Comparison of ENCODE assay signal across 8 cellular contexts in the genomic region with DNA sequence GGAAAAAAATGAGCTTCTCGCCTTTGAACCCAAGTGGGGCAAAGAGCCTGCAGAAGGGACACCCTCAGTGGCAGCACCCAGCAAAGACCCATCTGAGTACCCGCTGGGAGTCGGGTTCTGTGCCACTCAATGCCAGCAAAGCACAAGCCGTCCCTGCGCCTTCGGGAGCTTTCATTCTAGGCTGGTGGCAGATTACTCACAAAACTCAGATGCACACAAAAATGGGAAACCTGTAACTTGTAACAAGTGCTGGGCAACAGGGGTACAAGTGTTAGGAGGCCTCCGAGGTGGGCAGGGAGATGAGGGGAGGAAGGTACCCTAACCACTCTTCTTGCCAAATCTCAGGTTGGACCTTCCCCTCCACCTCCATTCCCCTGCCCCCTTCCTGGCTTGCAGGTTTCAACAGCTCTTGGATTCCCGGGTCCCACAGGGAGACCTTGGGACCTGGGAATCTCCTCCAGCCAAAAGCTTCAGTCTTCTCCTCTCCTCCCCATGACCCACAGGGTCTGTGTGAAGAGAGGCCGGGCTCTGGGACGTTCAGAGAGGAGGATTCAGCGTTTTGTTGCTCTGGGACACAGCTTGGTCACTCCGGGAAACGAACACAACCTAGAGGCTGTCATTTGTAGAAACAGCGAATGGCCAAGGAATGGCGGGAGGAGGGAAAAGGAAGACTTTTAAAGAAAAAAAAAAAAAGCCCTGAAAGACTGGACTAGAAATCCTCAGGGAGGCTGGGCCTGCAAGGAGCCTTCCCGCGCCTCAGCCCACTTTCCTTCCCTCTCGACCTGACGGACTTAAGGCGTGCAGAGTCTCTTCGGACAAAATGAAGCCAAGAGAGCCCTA. TPM values are rescaled to one million over a fixed set of nuclear protein-coding genes. Genes with fewer than 3 reads are reported as not detected.
DNase-seq lines count a peak whose midpoint lies in the region; TF ChIP-seq lines count a peak whose summit lies in the region.

No MANE protein-coding gene starts in this region.

- TF ChIP-seq CTCF in AG04449 (IDR thresholded peaks at IDR 0.05; ENCODE audit: insufficient read depth, low read length, missing control alignments) (no peak), HFF-Myc (IDR thresholded peaks at IDR 0.05; ENCODE audit: low read depth, low read length, missing control alignments) (no peak), smooth muscle cell (IDR thresholded peaks at IDR 0.05; ENCODE audit: borderline replicate concordance, insufficient read depth, poor library complexity, severe bottlenecking) (no peak)

- peak overlapping the region; percentile 65 for H3K4me3 ChIP-seq in AG04449 (ENCODE audit: low read depth, low read length)
- H3K4me3 ChIP-seq in HFF-Myc (replicated peaks; ENCODE audit: low read depth, low read length): peak overlapping the region; percentile 72
- H3K4me3 ChIP-seq in iPS-15b (ENCODE audit: low read depth, low read length): peak overlapping the region; percentile 77
- H3K4me3 ChIP-seq in smooth muscle cell: peak overlapping the region; percentile 73

- no peaks in the 10 kb centered on the region for H3K4me1 ChIP-seq in iPS-15b (ENCODE audit: control insufficient read depth, insufficient read depth, low read length)
- peaks cover 27% of the 10 kb centered on the region for H3K4me1 ChIP-seq in smooth muscle cell (ENCODE audit: low read depth)

- 34% methylated on average over 21 of the region's 21 CpGs for WGBS in smooth muscle cell (ENCODE audit: low lambda C conversion rate)

- peaks cover 22% of the 10 kb centered on the region for H3F3A ChIP-seq in smooth muscle cell (ENCODE audit: low read depth)

- H4K20me1 ChIP-seq in smooth muscle cell (ENCODE audit: low read depth): peaks cover 2% of the 10 kb centered on the region

- H3K36me3 Mint-ChIP-seq in activated naive CD8-positive, alpha-beta T cell: no peaks in the 10 kb centered on the region

- H3K9me3 ChIP-seq in iPS-15b (ENCODE audit: control insufficient read depth, insufficient read depth, low read length) (no peaks in the 10 kb centered on the region), smooth muscle cell (replicated peaks; ENCODE audit: low read depth) (no peaks in the 10 kb centered on the region)

- H3K27me3 ChIP-seq in iPS-15b (ENCODE audit: control insufficient read depth, insufficient read depth, low read length) (no peaks in the 10 kb centered on the region), smooth muscle cell (ENCODE audit: low read depth) (peaks cover 13% of the 10 kb centered on the region)

- H3K4me1 Mint-ChIP-seq in activated naive CD8-positive, alpha-beta T cell (ENCODE audit: low read depth): peaks cover 17% of the 10 kb centered on the region

- H2AFZ ChIP-seq in smooth muscle cell (ENCODE audit: low read depth): peak overlapping the region; percentile 82

- CTCF ChIA-PET in AG04449 (lab: Yijun Ruan, JAX): interaction anchor here (0.8 to 1.6 kb wide), 5 partner anchors 9 to 25 kb away, joined by 3 to 7 read pairs (median 4); no protein-coding TSS in a partner anchor

- DNase-seq in AG04449 (ENCODE audit: low read depth, low spot score) (no peak), HFF-Myc (ENCODE audit: extremely low read depth, low read depth) (no peak), smooth muscle cell (lab: John Stamatoyannopoulos, UW; ENCODE audit: unreplicated experiment) (no peak), NCI-H774 (lab: John Stamatoyannopoulos, UW) (no peak), cerebellum (ENCODE audit: low spot score) (no peak)
- no peak for DNase-seq in activated CD4-positive, alpha-beta T cell treated with anti-CD3 and anti-CD28 coated beads, Interleukin-2, amount 50 U/mL, for 48 hours

- peak overlapping the region; percentile 29 for H3K9ac ChIP-seq in iPS-15b (ENCODE audit: low read depth, low read length)
- H3K9ac ChIP-seq in smooth muscle cell (ENCODE audit: low read depth): peak overlapping the region; percentile 23

- H3K9me3 Mint-ChIP-seq in activated naive CD8-positive, alpha-beta T cell (ENCODE audit: low read depth): no peaks in the 10 kb centered on the region

- H3K4me3 Mint-ChIP-seq in activated naive CD8-positive, alpha-beta T cell: peak overlapping the region; percentile 89

- no peak overlapping the region for H3K27ac Mint-ChIP-seq in activated naive CD8-positive, alpha-beta T cell

- POLR2A ChIA-PET in AG04449 (lab: Yijun Ruan, JAX): no interaction called here

- no peaks in the 10 kb centered on the region for H3K27me3 Mint-ChIP-seq in activated naive CD8-positive, alpha-beta T cell

- H3K27ac ChIP-seq in smooth muscle cell (ENCODE audit: low read depth): peak overlapping the region; percentile 85

- H3K4me2 ChIP-seq in smooth muscle cell: peak overlapping the region; percentile 93

- no peaks in the 10 kb centered on the region for H3K36me3 ChIP-seq in iPS-15b (ENCODE audit: control insufficient read depth, insufficient read depth, low read length)
- H3K36me3 ChIP-seq in smooth muscle cell (ENCODE audit: low read depth): no peaks in the 10 kb centered on the region

- H3K79me2 ChIP-seq in smooth muscle cell (ENCODE audit: low read depth): peaks cover 13% of the 10 kb centered on the region

RNA-seq across cellular contexts. Expression of gene PARD6B, which starts 1.2 kb away (rescaled TPM):
- total RNA-seq in smooth muscle cell (4.6 and 6.5 TPM in 2 replicates), cerebellum (8.5 TPM)
- 0.26 and 1.7 TPM in 2 replicates for polyA plus RNA-seq in smooth muscle cell

RNA-seq across cellular contexts. Expression of gene RIPOR3, which starts 38.8 kb away (rescaled TPM):
- total RNA-seq in smooth muscle cell (0.18 and 0.40 TPM in 2 replicates), cerebellum (2.7 TPM)
- 1.2 and 4.9 TPM in 2 replicates for polyA plus RNA-seq in smooth muscle cell
